ENCODE assay signal across 10 cellular contexts in genomic region chr11:75813622-75814039, GRCh38. TPM values are rescaled to one million over a fixed set of nuclear protein-coding genes. Genes with fewer than 3 reads are reported as not detected.
DNase-seq lines count a peak whose midpoint lies in the region; ATAC-seq, FAIRE-seq and TF ChIP-seq lines count a peak whose summit lies in the region.
"Had no signal": no experiment of that assay in that cellular context is flagged by ENCODE, and none has a peak within 500 bp of the region (broad histone marks: within the 10 kb centered on the region; RNA-seq: fewer than 3 reads in every experiment).

No MANE protein-coding gene starts in this region.

- FAIRE-seq in astrocyte (lab: Jason Lieb, UNC): no peak

- peak overlapping the region; percentile 91 to 97 for H3K27ac ChIP-seq in right atrium auricular region
- H3K27ac ChIP-seq in astrocyte (ENCODE audit: low read depth, low read length): no peak overlapping the region
- H3K27ac ChIP-seq in uterus: peak overlapping the region; percentile 84 to 91
- H3K27ac ChIP-seq in colonic mucosa: no peak overlapping the region

- H3K9ac ChIP-seq in astrocyte (ENCODE audit: low read length) (peak overlapping the region; percentile 93), colonic mucosa (ENCODE audit: low read depth in 2 of 2, low read length in 2 of 2) (no peak overlapping the region)

- H3K27ac Mint-ChIP-seq in astrocyte (ENCODE audit: unreplicated experiment): peak overlapping the region; percentile 71
- peak overlapping the region; percentile 83 for H3K27ac Mint-ChIP-seq in memory B cell

- intact Hi-C loops in Right ventricle myocardium superior (cut with DNase I): no loop called here
- intact Hi-C loops in uterus (cut with DNase I; ENCODE audit: low total_unique reads): no loop called here
- intact Hi-C loops in colonic mucosa (cut with DNase I): no loop called here

- no peak for TF ChIP-seq CTCF in right atrium auricular region (IDR thresholded peaks at IDR 0.05)
- TF ChIP-seq CTCF in astrocyte (IDR thresholded peaks at IDR 0.05; ENCODE audit: insufficient read depth, low read depth, low read length): no peak
- no peak for TF ChIP-seq CTCF in uterus (IDR thresholded peaks at IDR 0.05)
- TF ChIP-seq CTCF in colonic mucosa (IDR thresholded peaks at IDR 0.05): no peak

- H3K4me1 Mint-ChIP-seq in astrocyte (ENCODE audit: low read depth, unreplicated experiment) (peaks cover 5% of the 10 kb centered on the region), memory B cell (peaks cover 30% of the 10 kb centered on the region)

- peak overlapping the region in 1 of 2 donors; percentile 99 for H3K4me3 ChIP-seq in right atrium auricular region
- no peak overlapping the region for H3K4me3 ChIP-seq in astrocyte (ENCODE audit: insufficient read depth, low read depth, low read length)
- H3K4me3 ChIP-seq in uterus: peak overlapping the region in 1 of 2 donors; percentile 60
- H3K4me3 ChIP-seq in colonic mucosa: no peak overlapping the region

- H3K36me3 ChIP-seq in right atrium auricular region (no peaks in the 10 kb centered on the region), astrocyte (ENCODE audit: insufficient read depth, low read length) (no peaks in the 10 kb centered on the region), uterus (no peaks in the 10 kb centered on the region), colonic mucosa (no peaks in the 10 kb centered on the region)

- peaks cover 0 to 45% of the 10 kb centered on the region in 2 donors for H3K4me1 ChIP-seq in right atrium auricular region
- H3K4me1 ChIP-seq in astrocyte (ENCODE audit: insufficient read depth, low read length): peaks cover 25% of the 10 kb centered on the region
- H3K4me1 ChIP-seq in uterus: peaks cover 0 to 4% of the 10 kb centered on the region in 2 donors
- peaks cover 7% of the 10 kb centered on the region for H3K4me1 ChIP-seq in colonic mucosa

- H4K20me1 ChIP-seq in astrocyte (ENCODE audit: insufficient read depth, low read length): peaks cover 16% of the 10 kb centered on the region

- peaks cover 33% of the 10 kb centered on the region for H3K79me2 ChIP-seq in astrocyte (ENCODE audit: insufficient read depth, low read length)

- H3K9me3 Mint-ChIP-seq in astrocyte (ENCODE audit: unreplicated experiment): no peaks in the 10 kb centered on the region
- no peaks in the 10 kb centered on the region for H3K9me3 Mint-ChIP-seq in memory B cell

- H3K27me3 Mint-ChIP-seq in astrocyte (ENCODE audit: low read depth, unreplicated experiment) (no peaks in the 10 kb centered on the region), memory B cell (no peaks in the 10 kb centered on the region)

- H3K4me2 ChIP-seq in astrocyte (ENCODE audit: low read length): peak overlapping the region; percentile 96

- no peaks in the 10 kb centered on the region for H3K27me3 ChIP-seq in right atrium auricular region
- no peaks in the 10 kb centered on the region for H3K27me3 ChIP-seq in astrocyte (ENCODE audit: insufficient read depth, low read length)
- no peaks in the 10 kb centered on the region for H3K27me3 ChIP-seq in uterus
- H3K27me3 ChIP-seq in colonic mucosa: no peaks in the 10 kb centered on the region

- no peak overlapping the region for H2AFZ ChIP-seq in astrocyte (ENCODE audit: low read depth, low read length)

- no peak for TF ChIP-seq POLR2A in uterus (IDR thresholded peaks at IDR 0.05)

- H3K4me3 Mint-ChIP-seq in astrocyte (ENCODE audit: unreplicated experiment) (peak overlapping the region; percentile 88), memory B cell (peak overlapping the region; percentile 78)

- ATAC-seq in Right ventricle myocardium superior (ENCODE audit: poor library complexity): no peak
- no peak for ATAC-seq in memory B cell (ENCODE audit: low read depth)

- H3K9me3 ChIP-seq in right atrium auricular region (no peaks in the 10 kb centered on the region), astrocyte (ENCODE audit: insufficient read depth, low read depth, low read length) (no peaks in the 10 kb centered on the region), uterus (no peaks in the 10 kb centered on the region), colonic mucosa (no peaks in the 10 kb centered on the region)

- DNase-seq in right atrium auricular region (ENCODE audit: low spot score): no peak
- no peak for DNase-seq in Right ventricle myocardium superior
- peak; percentile 23 for DNase-seq in astrocyte (ENCODE audit: low read depth)
- DNase-seq in memory B cell (ENCODE audit: low spot score in 2 of 2): no peak
- no peak for DNase-seq in uterus
- DNase-seq in colonic mucosa: no peak
- DNase-seq in occipital lobe (lab: John Stamatoyannopoulos, UW): no peak
- DNase-seq in DMS114 treated with DMSO at 0.1 percent for 48 hours (lab: John Stamatoyannopoulos, UW; ENCODE audit: unreplicated experiment): no peak
- DNase-seq: DMS 273 treated with DMSO at 0.1 percent for 48 hours, NCI-H1694 treated with DMSO at 0.1 percent for 48 hours had no signal

- H3K36me3 Mint-ChIP-seq in astrocyte (ENCODE audit: low read depth, unreplicated experiment) (no peaks in the 10 kb centered on the region), memory B cell (no peaks in the 10 kb centered on the region)

RNA-seq across cellular contexts. Expression of gene UVRAG, which starts 1.4 kb away (rescaled TPM):
- total RNA-seq in right atrium auricular region (10 to 100 TPM; 13.2 to 13.9 TPM), Right ventricle myocardium superior (14.7 TPM), astrocyte (14.5 and 15.3 TPM in 2 replicates), uterus (10 to 100 TPM; 14.9 to 42.9 (median 26.4) TPM), colonic mucosa (10 to 100 TPM; 12.8 to 13.7 TPM), occipital lobe (38.1 TPM)

RNA-seq across cellular contexts. Expression of gene DGAT2, which starts 45.1 kb away (rescaled TPM):
- total RNA-seq in right atrium auricular region: 10 to 100 TPM in 1 of 2 donors, 1 to 10 TPM in 1; 2.7 to 27.7 TPM
- total RNA-seq in Right ventricle myocardium superior: 20.7 TPM
- total RNA-seq in astrocyte: 0.73 and 1.6 TPM in 2 replicates
- 1 to 10 TPM in 2 of 4 donors, under 1 TPM in 1, not detected in 1; 0.29 to 1.5 (median 1.5) TPM for total RNA-seq in uterus
- 1 to 10 TPM; 3.0 to 5.9 TPM for total RNA-seq in colonic mucosa
- 4.4 TPM for total RNA-seq in occipital lobe

Comparison
In these comparisons a context has a peak if more than half of its experiments do, and no peak if none do; other contexts are left out.
1. H3K27ac ChIP-seq: peak in right atrium auricular region (2 of 2) and uterus (2 of 2); none in astrocyte (single experiment) and colonic mucosa (single experiment).